Comparison of ENCODE assay signal across 15 cellular contexts in the genomic region with DNA sequence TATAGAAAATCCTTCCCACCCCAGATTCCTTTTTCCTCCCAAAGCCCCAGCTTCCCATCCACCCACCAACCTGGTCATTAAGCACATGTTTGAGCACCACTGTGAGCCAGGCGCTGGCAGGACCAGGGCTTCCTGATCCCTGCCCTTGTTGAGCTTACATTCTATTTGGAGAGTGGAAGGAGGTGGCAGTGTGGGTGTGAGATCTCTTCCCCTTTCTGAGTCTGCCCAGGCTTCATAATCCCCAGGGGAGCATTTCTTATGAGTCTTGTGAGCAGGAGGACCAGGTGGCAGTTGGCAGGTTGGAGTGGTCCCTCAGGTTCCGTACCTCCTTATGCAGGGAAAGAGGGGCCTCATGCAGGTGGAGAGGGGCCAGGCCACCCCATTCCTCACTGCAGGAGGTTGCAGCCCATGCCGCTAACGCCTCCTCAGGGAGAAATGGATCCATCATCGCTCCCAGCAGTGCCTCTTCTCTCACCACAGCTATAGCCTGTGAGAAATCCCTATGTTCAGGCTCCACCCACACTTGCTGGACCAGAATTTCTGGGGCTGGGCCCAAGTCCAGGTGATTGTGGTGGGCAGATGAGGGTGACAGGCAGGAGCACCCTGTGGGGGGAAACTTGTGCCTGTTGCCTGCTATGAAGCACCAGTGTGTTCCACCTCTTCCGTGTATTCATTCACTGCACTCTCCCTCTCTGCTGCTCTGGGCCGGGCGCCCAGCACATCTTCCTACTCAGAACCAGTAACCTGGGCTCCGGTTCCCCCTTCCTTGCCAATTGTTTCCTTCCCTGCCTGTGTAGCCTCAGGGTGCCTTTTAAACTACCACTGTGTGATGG. TPM values are rescaled to one million over a fixed set of nuclear protein-coding genes. Genes with fewer than 3 reads are reported as not detected.
DNase-seq lines count a peak whose midpoint lies in the region; ATAC-seq, FAIRE-seq and TF ChIP-seq lines count a peak whose summit lies in the region.
"Had no signal": no experiment of that assay in that cellular context is flagged by ENCODE, and none has a peak within 500 bp of the region (broad histone marks: within the 10 kb centered on the region; RNA-seq: fewer than 3 reads in every experiment).

No MANE protein-coding gene starts in this region.

- ATAC-seq in activated B cell treated with CpG ODN at 0.5 μM for 24 hours (ENCODE audit: low read depth) (peak; percentile 69), memory B cell (ENCODE audit: low read depth) (peak; percentile 66), HG02642 (IDR thresholded peaks at IDR 0.05; ENCODE audit: poor library complexity, unreplicated experiment) (no peak), HG02938 (IDR thresholded peaks at IDR 0.05; ENCODE audit: unreplicated experiment) (no peak)

- intact Hi-C loops in activated B cell treated with CpG ODN at 0.5 μM for 24 hours (cut with micrococcal nuclease): no loop called here

- DNase-seq in Ammon's horn (ENCODE audit: low spot score) (peak; percentile 54), D721Med (ENCODE audit: insufficient read length, low spot score) (peak; percentile 29), activated B cell treated with CpG ODN at 0.5 μM for 24 hours (no peak), memory B cell (ENCODE audit: low spot score in 2 of 2) (peak in 1 of 2 donors; percentile 44), NCI-H2227 (lab: John Stamatoyannopoulos, UW; ENCODE audit: unreplicated experiment) (no peak)
- no peak for DNase-seq in activated CD4-positive, CD25-positive, alpha-beta regulatory T cell (lab: John Stamatoyannopoulos, UW)
- DNase-seq: mesendoderm; NCI-H69; retina; stimulated activated CD4-positive, alpha-beta T cell treated with anti-CD3 and anti-CD28 coated beads, Interleukin-4, amount 100 ng/mL, for 1 hour; stomach had no signal

- no peak for FAIRE-seq in D721Med (lab: Jason Lieb, UNC)

- POLR2A ChIA-PET in activated B cell treated with CpG ODN at 0.5 μM for 24 hours (lab: Charles Lee): interaction anchor here (1.0 kb wide), 2 partner anchors 11 to 38 kb away, joined by 4 read pairs; no protein-coding TSS in a partner anchor

- H3K9me3 Mint-ChIP-seq in activated B cell treated with CpG ODN at 0.5 μM for 24 hours: no peaks in the 10 kb centered on the region
- no peaks in the 10 kb centered on the region for H3K9me3 Mint-ChIP-seq in memory B cell

- TF ChIP-seq CTCF in D721Med (IDR thresholded peaks at IDR 0.05; ENCODE audit: insufficient read depth, missing control alignments): no peak
- TF ChIP-seq CTCF in activated B cell treated with CpG ODN at 0.5 μM for 24 hours (IDR thresholded peaks at IDR 0.05): no peak

- no peaks in the 10 kb centered on the region for H3K27me3 Mint-ChIP-seq in activated B cell treated with CpG ODN at 0.5 μM for 24 hours
- H3K27me3 Mint-ChIP-seq in memory B cell: no peaks in the 10 kb centered on the region

- H3K27ac Mint-ChIP-seq in activated B cell treated with CpG ODN at 0.5 μM for 24 hours: peak overlapping the region; percentile 73
- H3K27ac Mint-ChIP-seq in memory B cell: peak overlapping the region; percentile 71

- H3K4me1 Mint-ChIP-seq in activated B cell treated with CpG ODN at 0.5 μM for 24 hours: peaks cover 67% of the 10 kb centered on the region
- H3K4me1 Mint-ChIP-seq in memory B cell: peaks cover 45% of the 10 kb centered on the region

- H3K36me3 Mint-ChIP-seq in activated B cell treated with CpG ODN at 0.5 μM for 24 hours (ENCODE audit: low read depth) (peaks cover 53% of the 10 kb centered on the region), memory B cell (peaks cover 28% of the 10 kb centered on the region)

- CTCF ChIA-PET in activated B cell treated with CpG ODN at 0.5 μM for 24 hours (lab: Charles Lee): interaction anchor here (1.0 kb wide), 1 partner anchor 38 kb away, joined by 3 read pairs; no protein-coding TSS in a partner anchor

- H3K4me3 Mint-ChIP-seq in activated B cell treated with CpG ODN at 0.5 μM for 24 hours (peak overlapping the region; percentile 35), memory B cell (peak overlapping the region; percentile 49)

RNA-seq across cellular contexts. Expression of a gene that starts 23.5 kb away (rescaled TPM):
- total RNA-seq in activated B cell treated with CpG ODN at 0.5 μM for 24 hours: 39.8 and 43.3 TPM in 2 replicates

RNA-seq across cellular contexts. Expression of a gene that starts 38.8 kb away (rescaled TPM):
- total RNA-seq in activated B cell treated with CpG ODN at 0.5 μM for 24 hours: 46.1 and 51.4 TPM in 2 replicates

RNA-seq across cellular contexts. Expression of a gene that starts 39.8 kb away (rescaled TPM):
- total RNA-seq in activated B cell treated with CpG ODN at 0.5 μM for 24 hours: 0.24 TPM in 1 of 2 replicates, not detected in the other
- total RNA-seq: esophagus muscularis mucosa, Right ventricle myocardium superior had no signal

RNA-seq across cellular contexts. Expression of a gene that starts 41.5 kb away (rescaled TPM):
- total RNA-seq in activated B cell treated with CpG ODN at 0.5 μM for 24 hours: 1.0 and 1.2 TPM in 2 replicates
- total RNA-seq: stomach had no signal

RNA-seq across cellular contexts. Expression of a gene that starts 51.1 kb away (rescaled TPM):
- 40.0 and 43.3 TPM in 2 replicates for total RNA-seq in activated B cell treated with CpG ODN at 0.5 μM for 24 hours

Comparison
In these comparisons a context has a peak if more than half of its experiments do, and no peak if none do; other contexts are left out.
1. DNase-seq: peak in Ammon's horn (single experiment) and D721Med (single experiment); none in activated B cell treated with CpG ODN at 0.5 μM for 24 hours (single experiment), NCI-H2227 (single experiment) and activated CD4-positive, CD25-positive, alpha-beta regulatory T cell (0 of 4).
2. ATAC-seq: peak in activated B cell treated with CpG ODN at 0.5 μM for 24 hours (single experiment) and memory B cell (single experiment); none in HG02642 (single experiment) and HG02938 (single experiment).